8 cellular contexts compared by ENCODE assay signal in the genomic region with DNA sequence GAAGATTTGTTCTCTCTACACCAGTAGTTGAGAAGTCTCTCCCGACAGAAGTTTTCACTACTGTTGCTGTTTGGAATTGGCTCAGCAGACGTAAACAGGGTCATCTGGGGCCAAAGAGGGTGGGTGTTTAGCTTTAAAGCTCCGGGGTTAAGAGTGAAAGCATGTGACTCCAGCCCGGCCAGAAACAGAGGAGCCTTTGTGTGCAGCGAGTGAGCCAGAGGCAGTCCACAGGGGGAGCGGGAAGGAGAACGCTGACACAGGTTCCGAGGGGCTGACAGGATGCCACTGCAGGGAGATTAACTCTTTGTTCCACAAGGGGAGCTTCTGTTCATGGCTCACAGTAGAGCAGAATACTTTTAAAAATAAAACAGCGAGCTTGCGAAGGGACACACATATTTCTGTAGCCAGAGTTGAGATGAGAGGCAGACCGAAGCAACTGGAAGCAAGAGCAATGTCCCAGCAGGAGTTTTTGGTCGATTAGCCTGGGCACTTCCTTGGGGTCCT. TPM values are rescaled to one million over a fixed set of nuclear protein-coding genes. Genes with fewer than 3 reads are reported as not detected.
DNase-seq lines count a peak whose midpoint lies in the region; ATAC-seq and TF ChIP-seq lines count a peak whose summit lies in the region.

No MANE protein-coding gene starts in this region.

- H3K9me3 Mint-ChIP-seq in WTC11: no peaks in the 10 kb centered on the region
- H3K9me3 Mint-ChIP-seq in nephron progenitor cell: no peaks in the 10 kb centered on the region

- CTCF ChIA-PET in WTC11 (lab: Charles Lee): interaction anchor here (0.8 to 2.0 kb wide), 10 partner anchors 9 to 230 kb away, joined by 3 to 13 read pairs (median 4); no protein-coding TSS in a partner anchor

- H3K36me3 Mint-ChIP-seq in WTC11 (no peaks in the 10 kb centered on the region), nephron progenitor cell (ENCODE audit: low read depth) (no peaks in the 10 kb centered on the region)

- no peaks in the 10 kb centered on the region for H3K9me3 ChIP-seq in gastroesophageal sphincter

- peak overlapping the region; percentile 12; the same call in 1 of the 2 replicates for H3K27ac Mint-ChIP-seq in WTC11
- H3K27ac Mint-ChIP-seq in nephron progenitor cell: peak overlapping the region; percentile 98

- peaks cover 36% of the 10 kb centered on the region for H3K4me1 Mint-ChIP-seq in WTC11
- H3K4me1 Mint-ChIP-seq in nephron progenitor cell: peaks cover 84% of the 10 kb centered on the region

- no peak for TF ChIP-seq CTCF in WTC11 (IDR thresholded peaks at IDR 0.05)
- peak in 1 of 4 experiments; percentile 23 for TF ChIP-seq CTCF in gastroesophageal sphincter (IDR thresholded peaks at IDR 0.05)
- TF ChIP-seq CTCF in nephron progenitor cell (IDR thresholded peaks at IDR 0.05): no peak

- DNase-seq in AML-193 (lab: John Stamatoyannopoulos, UW) (peak; percentile 30 to 48), WTC11 (ENCODE audit: low spot score) (peak; percentile 64), nephron progenitor cell (peak; percentile 54), NCI-H2029 treated with DMSO at 0.1 percent for 48 hours (lab: John Stamatoyannopoulos, UW) (no peak)

- POLR2A ChIA-PET in WTC11 (lab: Charles Lee): interaction anchor here (0.6 to 1.2 kb wide), 3 partner anchors 10 to 24 kb away, joined by 3 read pairs; no protein-coding TSS in a partner anchor

- H3K4me3 ChIP-seq in gastroesophageal sphincter: peak overlapping the region; percentile 16 to 43

- 0% methylated on average over 6 to 7 of the region's 12 CpGs for WGBS in gastroesophageal sphincter (ENCODE audit: low coverage in 1 of 2), 2 donors

- H3K4me3 Mint-ChIP-seq in WTC11 (peak overlapping the region; percentile 41), nephron progenitor cell (peak overlapping the region; percentile 69)

- no peak for TF ChIP-seq POLR2A in gastroesophageal sphincter (IDR thresholded peaks at IDR 0.05)

- peaks cover 28% of the 10 kb centered on the region for H3K27me3 Mint-ChIP-seq in WTC11 (ENCODE audit: low read depth)
- H3K27me3 Mint-ChIP-seq in nephron progenitor cell (ENCODE audit: low read depth, poor library complexity): no peaks in the 10 kb centered on the region

- no peak for TF ChIP-seq EP300 in gastroesophageal sphincter (IDR thresholded peaks at IDR 0.05)

- H3K36me3 ChIP-seq in gastroesophageal sphincter: no peaks in the 10 kb centered on the region

- ATAC-seq in HG03342 (IDR thresholded peaks at IDR 0.05; ENCODE audit: unreplicated experiment) (peak; percentile 49), WTC11 (peak; percentile 92), gastroesophageal sphincter (peak; percentile 83), HG03196 (IDR thresholded peaks at IDR 0.05; ENCODE audit: unreplicated experiment) (no peak), HG03460 (IDR thresholded peaks at IDR 0.05; ENCODE audit: unreplicated experiment) (no peak)

- H3K27ac ChIP-seq in gastroesophageal sphincter: peak overlapping the region; percentile 13 to 79 (median 67)

- H3K27me3 ChIP-seq in gastroesophageal sphincter: no peaks in the 10 kb centered on the region

- H3K4me1 ChIP-seq in gastroesophageal sphincter: peaks cover 3 to 35% (median 8%) of the 10 kb centered on the region in 3 donors

TF ChIP-seq in WTC11, 78 proteins besides CTCF, POLR2A, EP300 and RAD21:
- TF ChIP-seq, protein P1, sequence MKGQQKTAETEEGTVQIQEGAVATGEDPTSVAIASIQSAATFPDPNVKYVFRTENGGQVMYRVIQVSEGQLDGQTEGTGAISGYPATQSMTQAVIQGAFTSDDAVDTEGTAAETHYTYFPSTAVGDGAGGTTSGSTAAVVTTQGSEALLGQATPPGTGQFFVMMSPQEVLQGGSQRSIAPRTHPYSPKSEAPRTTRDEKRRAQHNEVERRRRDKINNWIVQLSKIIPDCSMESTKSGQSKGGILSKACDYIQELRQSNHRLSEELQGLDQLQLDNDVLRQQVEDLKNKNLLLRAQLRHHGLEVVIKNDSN (CRISPR knock-in tag; IDR thresholded peaks at IDR 0.05): peak; percentile 58; the same call in 1 of the 2 replicates
- TF ChIP-seq, protein P2, sequence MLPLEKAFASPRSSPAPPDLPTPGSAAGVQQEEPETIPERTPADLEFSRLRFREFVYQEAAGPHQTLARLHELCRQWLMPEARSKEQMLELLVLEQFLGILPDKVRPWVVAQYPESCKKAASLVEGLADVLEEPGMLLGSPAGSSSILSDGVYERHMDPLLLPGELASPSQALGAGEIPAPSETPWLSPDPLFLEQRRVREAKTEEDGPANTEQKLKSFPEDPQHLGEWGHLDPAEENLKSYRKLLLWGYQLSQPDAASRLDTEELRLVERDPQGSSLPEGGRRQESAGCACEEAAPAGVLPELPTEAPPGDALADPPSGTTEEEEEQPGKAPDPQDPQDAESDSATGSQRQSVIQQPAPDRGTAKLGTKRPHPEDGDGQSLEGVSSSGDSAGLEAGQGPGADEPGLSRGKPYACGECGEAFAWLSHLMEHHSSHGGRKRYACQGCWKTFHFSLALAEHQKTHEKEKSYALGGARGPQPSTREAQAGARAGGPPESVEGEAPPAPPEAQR (CRISPR knock-in tag; IDR thresholded peaks at IDR 0.05): no peak
- TF ChIP-seq FOXP1 (CRISPR knock-in tag; IDR thresholded peaks at IDR 0.05; ENCODE audit: borderline replicate concordance) (no peak), GABPB1 (CRISPR knock-in tag; IDR thresholded peaks at IDR 0.05) (peak; percentile 64), TCF7 (CRISPR knock-in tag; IDR thresholded peaks at IDR 0.05; ENCODE audit: low read depth) (no peak), FOXK1 (CRISPR knock-in tag; IDR thresholded peaks at IDR 0.05) (peak; percentile 70; the same call in 1 of the 2 replicates), KAT7 (CRISPR knock-in tag; IDR thresholded peaks at IDR 0.05; ENCODE audit: borderline replicate concordance) (no peak), NFE2L1 (CRISPR knock-in tag; IDR thresholded peaks at IDR 0.05) (no peak)
- TF ChIP-seq, protein P3, sequence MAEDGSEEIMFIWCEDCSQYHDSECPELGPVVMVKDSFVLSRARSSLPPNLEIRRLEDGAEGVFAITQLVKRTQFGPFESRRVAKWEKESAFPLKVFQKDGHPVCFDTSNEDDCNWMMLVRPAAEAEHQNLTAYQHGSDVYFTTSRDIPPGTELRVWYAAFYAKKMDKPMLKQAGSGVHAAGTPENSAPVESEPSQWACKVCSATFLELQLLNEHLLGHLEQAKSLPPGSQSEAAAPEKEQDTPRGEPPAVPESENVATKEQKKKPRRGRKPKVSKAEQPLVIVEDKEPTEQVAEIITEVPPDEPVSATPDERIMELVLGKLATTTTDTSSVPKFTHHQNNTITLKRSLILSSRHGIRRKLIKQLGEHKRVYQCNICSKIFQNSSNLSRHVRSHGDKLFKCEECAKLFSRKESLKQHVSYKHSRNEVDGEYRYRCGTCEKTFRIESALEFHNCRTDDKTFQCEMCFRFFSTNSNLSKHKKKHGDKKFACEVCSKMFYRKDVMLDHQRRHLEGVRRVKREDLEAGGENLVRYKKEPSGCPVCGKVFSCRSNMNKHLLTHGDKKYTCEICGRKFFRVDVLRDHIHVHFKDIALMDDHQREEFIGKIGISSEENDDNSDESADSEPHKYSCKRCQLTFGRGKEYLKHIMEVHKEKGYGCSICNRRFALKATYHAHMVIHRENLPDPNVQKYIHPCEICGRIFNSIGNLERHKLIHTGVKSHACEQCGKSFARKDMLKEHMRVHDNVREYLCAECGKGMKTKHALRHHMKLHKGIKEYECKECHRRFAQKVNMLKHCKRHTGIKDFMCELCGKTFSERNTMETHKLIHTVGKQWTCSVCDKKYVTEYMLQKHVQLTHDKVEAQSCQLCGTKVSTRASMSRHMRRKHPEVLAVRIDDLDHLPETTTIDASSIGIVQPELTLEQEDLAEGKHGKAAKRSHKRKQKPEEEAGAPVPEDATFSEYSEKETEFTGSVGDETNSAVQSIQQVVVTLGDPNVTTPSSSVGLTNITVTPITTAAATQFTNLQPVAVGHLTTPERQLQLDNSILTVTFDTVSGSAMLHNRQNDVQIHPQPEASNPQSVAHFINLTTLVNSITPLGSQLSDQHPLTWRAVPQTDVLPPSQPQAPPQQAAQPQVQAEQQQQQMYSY (CRISPR knock-in tag; IDR thresholded peaks at IDR 0.05): no peak
- TF ChIP-seq, protein P4, sequence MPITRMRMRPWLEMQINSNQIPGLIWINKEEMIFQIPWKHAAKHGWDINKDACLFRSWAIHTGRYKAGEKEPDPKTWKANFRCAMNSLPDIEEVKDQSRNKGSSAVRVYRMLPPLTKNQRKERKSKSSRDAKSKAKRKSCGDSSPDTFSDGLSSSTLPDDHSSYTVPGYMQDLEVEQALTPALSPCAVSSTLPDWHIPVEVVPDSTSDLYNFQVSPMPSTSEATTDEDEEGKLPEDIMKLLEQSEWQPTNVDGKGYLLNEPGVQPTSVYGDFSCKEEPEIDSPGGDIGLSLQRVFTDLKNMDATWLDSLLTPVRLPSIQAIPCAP (CRISPR knock-in tag; IDR thresholded peaks at IDR 0.05): no peak
- TF ChIP-seq, protein P5, sequence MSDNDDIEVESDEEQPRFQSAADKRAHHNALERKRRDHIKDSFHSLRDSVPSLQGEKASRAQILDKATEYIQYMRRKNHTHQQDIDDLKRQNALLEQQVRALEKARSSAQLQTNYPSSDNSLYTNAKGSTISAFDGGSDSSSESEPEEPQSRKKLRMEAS (CRISPR knock-in tag; IDR thresholded peaks at IDR 0.05): no peak; the same call in 1 of the 2 replicates
- TF ChIP-seq, protein P6, sequence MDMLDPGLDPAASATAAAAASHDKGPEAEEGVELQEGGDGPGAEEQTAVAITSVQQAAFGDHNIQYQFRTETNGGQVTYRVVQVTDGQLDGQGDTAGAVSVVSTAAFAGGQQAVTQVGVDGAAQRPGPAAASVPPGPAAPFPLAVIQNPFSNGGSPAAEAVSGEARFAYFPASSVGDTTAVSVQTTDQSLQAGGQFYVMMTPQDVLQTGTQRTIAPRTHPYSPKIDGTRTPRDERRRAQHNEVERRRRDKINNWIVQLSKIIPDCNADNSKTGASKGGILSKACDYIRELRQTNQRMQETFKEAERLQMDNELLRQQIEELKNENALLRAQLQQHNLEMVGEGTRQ (CRISPR knock-in tag; IDR thresholded peaks at IDR 0.05): peak; percentile 61

RNA-seq across cellular contexts. Expression of a gene that starts 26.9 kb away (rescaled TPM):
- total RNA-seq in WTC11 (2021) (32.9 to 36.9 TPM (median 36.6 TPM) in 3 replicates), gastroesophageal sphincter (1 to 10 TPM; 4.7 to 7.5 (median 6.0) TPM)

RNA-seq across cellular contexts. Expression of a gene that starts 42.8 kb away (rescaled TPM):
- 190 to 199 TPM (median 192 TPM) in 3 replicates for total RNA-seq in WTC11 (2021)
- total RNA-seq in gastroesophageal sphincter: 100 to 1,000 TPM; 290 to 425 (median 324) TPM

Comparison
In these comparisons a context has a peak if more than half of its experiments do, and no peak if none do; other contexts are left out.
1. ATAC-seq: peak in HG03342 (single experiment), WTC11 (single experiment) and gastroesophageal sphincter (single experiment); none in HG03196 (single experiment) and HG03460 (single experiment).